ENCODE assay signal across 13 cellular contexts in genomic region chr7:3408814-3409595, GRCh38.
DNase-seq lines count a peak whose midpoint lies in the region; ATAC-seq and TF ChIP-seq lines count a peak whose summit lies in the region.
"Had no signal": no experiment of that assay in that cellular context is flagged by ENCODE, and none has a peak within 500 bp of the region (broad histone marks: within the 10 kb centered on the region; RNA-seq: fewer than 3 reads in every experiment).

No MANE protein-coding gene starts in this region.

- intact Hi-C loops in lower lobe of right lung (cut with DNase I) = no loop called here
- intact Hi-C loops in psoas muscle (cut with DNase I) = no loop called here

- DNase-seq in MV-4-11 (lab: John Stamatoyannopoulos, UW) (peak; percentile 2), lower lobe of right lung (no peak), psoas muscle (no peak), anterior cingulate cortex (lab: John Stamatoyannopoulos, UW) (no peak), iPS-NIHi11 (ENCODE audit: low spot score) (no peak)
- DNase-seq: central memory CD4-positive, alpha-beta T cell; GM23248; head of caudate nucleus had no signal

- no peaks in the 10 kb centered on the region for H4K20me1 ChIP-seq in OCI-LY1 (ENCODE audit: insufficient read depth, low read length)

- peaks cover 65% of the 10 kb centered on the region for H3K79me2 ChIP-seq in OCI-LY1 (ENCODE audit: insufficient read depth, low read length)

- H3F3A ChIP-seq in OCI-LY1 (ENCODE audit: insufficient read depth, low read length) = no peaks in the 10 kb centered on the region

- H3K4me3 ChIP-seq in HEK293 (ENCODE audit: low read depth, low read length) (no peak overlapping the region), OCI-LY1 (ENCODE audit: low read depth, low read length, poor library complexity, severe bottlenecking) (peak overlapping the region; percentile 62), lower lobe of right lung (no peak overlapping the region), psoas muscle (no peak overlapping the region)
- H3K4me3 ChIP-seq: GM23248, skin epidermis, thoracic aorta had no signal

- H3K9ac ChIP-seq in OCI-LY1 (ENCODE audit: low read length) = peak overlapping the region; percentile 70
- H3K9ac ChIP-seq: GM23248 had no signal

- H3K4me2 ChIP-seq in OCI-LY1 (ENCODE audit: low read length) = peak overlapping the region; percentile 72

- H3K36me3 ChIP-seq in HEK293 (ENCODE audit: control insufficient read depth in 2 of 2, insufficient read depth in 1 of 2, low read length in 2 of 2) (no peaks in the 10 kb centered on the region), OCI-LY1 (ENCODE audit: insufficient read depth, low read length) (no peaks in the 10 kb centered on the region), lower lobe of right lung (no peaks in the 10 kb centered on the region), psoas muscle (ENCODE audit: insufficient read depth in 1 of 2, low read depth in 1 of 2) (no peaks in the 10 kb centered on the region)
- H3K36me3 ChIP-seq: thoracic aorta had no signal

- no peaks in the 10 kb centered on the region for H3K9me2 ChIP-seq in OCI-LY1 (ENCODE audit: low read depth, low read length)

- no peak for TF ChIP-seq CTCF in HEK293 (tag by site-specific recombination; IDR thresholded peaks at IDR 0.05)
- no peak for TF ChIP-seq CTCF in OCI-LY1 (IDR thresholded peaks at IDR 0.05; ENCODE audit: low read length)
- TF ChIP-seq CTCF in lower lobe of right lung (IDR thresholded peaks at IDR 0.05) = no peak
- no peak for TF ChIP-seq CTCF in psoas muscle (IDR thresholded peaks at IDR 0.05)

- POLR2A ChIA-PET in HEK293 (lab: Yijun Ruan, JAX) = no interaction called here

- H3K4me1 ChIP-seq in HEK293 (ENCODE audit: control insufficient read depth, insufficient read depth, low read length) = peaks cover 45% of the 10 kb centered on the region
- H3K4me1 ChIP-seq in OCI-LY1 (ENCODE audit: insufficient read depth, low read length, severe bottlenecking) = peaks cover 100% of the 10 kb centered on the region
- H3K4me1 ChIP-seq in lower lobe of right lung = no peaks in the 10 kb centered on the region
- H3K4me1 ChIP-seq in psoas muscle = no peaks in the 10 kb centered on the region

- no peak overlapping the region for H2AFZ ChIP-seq in OCI-LY1 (ENCODE audit: low read length)
- H2AFZ ChIP-seq: GM23248 had no signal

- no peaks in the 10 kb centered on the region for H3K27me3 ChIP-seq in OCI-LY1 (ENCODE audit: insufficient read depth, low read length)
- no peaks in the 10 kb centered on the region for H3K27me3 ChIP-seq in lower lobe of right lung (ENCODE audit: low read depth)
- no peaks in the 10 kb centered on the region for H3K27me3 ChIP-seq in psoas muscle (ENCODE audit: insufficient read depth in 3 of 3, low read length in 2 of 3)

- H3K27ac ChIP-seq in HEK293 (ENCODE audit: extremely low read depth, low read depth, low read length) (no peak overlapping the region), OCI-LY1 (ENCODE audit: low read depth, low read length, poor library complexity, severe bottlenecking) (peak overlapping the region; percentile 95), lower lobe of right lung (no peak overlapping the region), psoas muscle (no peak overlapping the region)
- H3K27ac ChIP-seq: GM23248, skin epidermis, thoracic aorta had no signal

- WGBS in psoas muscle, 3 donors = 82 to 86% (median 86%) methylated on average over 5 of the region's 5 CpGs

- ATAC-seq in lower lobe of right lung (peak; percentile 42 to 45), psoas muscle (no peak)
- ATAC-seq: left lobe of liver had no signal

- H3K9me3 ChIP-seq in HEK293 (ENCODE audit: control insufficient read depth, insufficient read depth, low read depth, low read length) = no peaks in the 10 kb centered on the region
- no peaks in the 10 kb centered on the region for H3K9me3 ChIP-seq in OCI-LY1 (ENCODE audit: low read length)
- H3K9me3 ChIP-seq in lower lobe of right lung = no peaks in the 10 kb centered on the region
- H3K9me3 ChIP-seq in psoas muscle = no peaks in the 10 kb centered on the region
- H3K9me3 ChIP-seq: thoracic aorta had no signal

- CTCF ChIA-PET in HEK293 (lab: Yijun Ruan, JAX) = interaction anchor here (0.6 kb wide), 1 partner anchor 73 kb away, joined by 3 read pairs; no protein-coding TSS in a partner anchor

TF ChIP-seq in HEK293, 187 proteins besides CTCF, POLR2A, EP300 and RAD21 (continues in another document):
- TF ChIP-seq ZNF26 (tag by site-specific recombination; IDR thresholded peaks at IDR 0.05) = no peak
- TF ChIP-seq FEZF1 (tag by site-specific recombination; IDR thresholded peaks at IDR 0.05) = peak; percentile 71
- TF ChIP-seq ZEB2 (tag by site-specific recombination; IDR thresholded peaks at IDR 0.05) = peak; percentile 37; the same call in 1 of the 2 replicates
- TF ChIP-seq INSM2 (tag by site-specific recombination; IDR thresholded peaks at IDR 0.05) = peak; percentile 68; the same call in 1 of the 2 replicates
- TF ChIP-seq BCL11A (tag by site-specific recombination; IDR thresholded peaks at IDR 0.05; ENCODE audit: low read depth) = peak; percentile 49; the same call in 1 of the 2 replicates
- TF ChIP-seq ZNF366 (tag by site-specific recombination; conservative IDR thresholded peaks at IDR 0.05) = peak; percentile 46; the same call in 1 of the 2 replicates
- TF ChIP-seq PRDM1 (tag by site-specific recombination; IDR thresholded peaks at IDR 0.05) = 0 out of 2 replicates have a peak, but pooled peaks have one; percentile 19
- peak; percentile 67 for TF ChIP-seq SP7 (tag by site-specific recombination; IDR thresholded peaks at IDR 0.05)
- peak; percentile 46; the same call in 1 of the 2 replicates for TF ChIP-seq ZNF24 (tag by site-specific recombination; IDR thresholded peaks at IDR 0.05)
- TF ChIP-seq ZSCAN4 (tag by site-specific recombination; IDR thresholded peaks at IDR 0.05) = no peak
- peak; percentile 66 for TF ChIP-seq ZBTB17 (tag by site-specific recombination; IDR thresholded peaks at IDR 0.05)
- peak; percentile 87 for TF ChIP-seq OSR2 (tag by site-specific recombination; IDR thresholded peaks at IDR 0.05)
- TF ChIP-seq ZBTB44 (tag by site-specific recombination; IDR thresholded peaks at IDR 0.05) = peak; percentile 96

Comparison
In these comparisons a context has a peak if more than half of its experiments do, and no peak if none do; other contexts are left out.
1. ATAC-seq: peak in lower lobe of right lung (2 of 2); none in psoas muscle (0 of 4).